In the genomic region with DNA sequence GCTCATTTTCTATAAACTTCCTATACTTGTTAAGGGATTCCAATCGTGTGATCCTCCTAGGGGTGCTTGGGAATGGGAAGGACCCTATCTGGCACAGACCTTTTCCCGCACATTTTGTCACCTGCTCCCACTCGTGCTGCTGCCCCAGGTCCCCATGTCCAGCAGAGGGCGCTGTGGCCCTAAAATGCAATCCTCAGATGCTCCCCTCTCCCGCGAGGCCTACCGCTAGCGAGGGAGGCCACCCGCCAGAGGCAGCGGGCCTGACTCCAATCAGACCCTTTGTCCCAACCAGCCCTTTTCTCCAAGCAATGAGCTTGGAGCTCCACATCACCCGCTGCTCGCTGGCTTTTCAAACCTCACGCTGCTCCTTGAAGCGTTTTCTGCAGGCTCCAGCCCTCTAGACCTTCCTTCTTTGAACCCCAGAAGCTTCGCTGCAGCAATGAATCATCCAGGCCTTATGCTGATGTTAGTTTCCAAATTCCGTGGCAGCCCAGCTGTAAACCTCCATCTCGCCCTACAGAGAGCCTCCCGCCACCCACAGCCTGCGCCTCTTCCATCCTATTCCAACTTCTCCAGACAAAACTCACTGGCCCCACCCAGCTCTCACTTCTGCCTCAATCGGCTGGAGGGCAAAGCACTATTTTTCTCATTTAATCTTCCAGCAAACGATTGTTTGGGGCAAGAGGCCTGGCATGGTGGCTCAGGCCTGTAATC, we compare ENCODE assay signal across 8 cellular contexts. TPM values are rescaled to one million over a fixed set of nuclear protein-coding genes. Genes with fewer than 3 reads are reported as not detected.
DNase-seq lines count a peak whose midpoint lies in the region; ATAC-seq and TF ChIP-seq lines count a peak whose summit lies in the region.

No MANE protein-coding gene starts in this region.

- DNase-seq in DMS153 treated with DMSO at 0.1 percent for 48 hours (lab: John Stamatoyannopoulos, UW; ENCODE audit: unreplicated experiment) (peak; percentile 69), KG1 (lab: John Stamatoyannopoulos, UW) (peak; percentile 70), OCI-LY7 (ENCODE audit: low spot score) (peak; percentile 90), activated T-cell treated with anti-CD3 and anti-CD28 coated beads for 24 hours (ENCODE audit: low read depth) (peak; percentile 76), erythroblast (lab: John Stamatoyannopoulos, UW) (peak; percentile 80 to 90), myocyte (ENCODE audit: low read depth) (peak; percentile 91)
- DNase-seq in stimulated activated CD8-positive, alpha-beta memory T cell treated with anti-CD3 and anti-CD28 coated beads, Interleukin-7, amount 100 ng/mL, for 1 hour (ENCODE audit: low read depth in 2 of 2): peak; percentile 63 to 76

- no peaks in the 10 kb centered on the region for H3K9me3 ChIP-seq in OCI-LY7 (ENCODE audit: low read length)

- H3K36me3 ChIP-seq in OCI-LY7 (ENCODE audit: insufficient read depth, low read length): no peaks in the 10 kb centered on the region

- H3K4me2 ChIP-seq in OCI-LY7 (ENCODE audit: low read length): no peak overlapping the region

- CTCF ChIA-PET in OCI-LY7 (lab: Charles Lee; ENCODE audit: unreplicated experiment): interaction anchor here (0.6 to 1.2 kb wide), 3 partner anchors 11 to 124 kb away, joined by 3 to 4 read pairs (median 3); no protein-coding TSS in a partner anchor

- H4K20me1 ChIP-seq in OCI-LY7 (ENCODE audit: insufficient read depth, low read length): no peaks in the 10 kb centered on the region

- ATAC-seq in GM18907 (IDR thresholded peaks at IDR 0.05; ENCODE audit: unreplicated experiment): no peak

- POLR2A ChIA-PET in OCI-LY7 (lab: Charles Lee): interaction anchor here (0.6 kb wide), 1 partner anchor 137 kb away, joined by 3 read pairs; no protein-coding TSS in a partner anchor

- no peak for TF ChIP-seq POLR2A in erythroblast (IDR thresholded peaks at IDR 0.05; ENCODE audit: low read length)

- no peak overlapping the region for H3K4me3 ChIP-seq in OCI-LY7 (ENCODE audit: low read depth, low read length, poor library complexity, severe bottlenecking)

- BruUV-seq in OCI-LY7 (replicated peaks; lab: Mats Ljungman, UMichigan): no TSS peak

- intact Hi-C loops in OCI-LY7 (cut with micrococcal nuclease; ENCODE audit: unreplicated experiment): loop anchor here (1.0 to 5.0 kb wide), 3 partner anchors 49 to 139 kb away; no protein-coding TSS in a partner anchor

- H2AFZ ChIP-seq in OCI-LY7 (ENCODE audit: low read length): peak overlapping the region; percentile 93; the same call in 1 of the 2 replicates

- no peak overlapping the region for H3K27ac ChIP-seq in OCI-LY7 (ENCODE audit: low read depth, low read length, poor library complexity, severe bottlenecking)

- peaks cover 14% of the 10 kb centered on the region for H3K4me1 ChIP-seq in OCI-LY7 (ENCODE audit: insufficient read depth, low read length, poor library complexity, severe bottlenecking)

- no peaks in the 10 kb centered on the region for H3K79me2 ChIP-seq in OCI-LY7 (ENCODE audit: insufficient read depth, low read depth, low read length)

- H3K9me2 ChIP-seq in OCI-LY7 (ENCODE audit: insufficient read depth, low read length): no peaks in the 10 kb centered on the region

- TF ChIP-seq CTCF in OCI-LY7 (conservative IDR thresholded peaks at IDR 0.05; ENCODE audit: low read length): peak; percentile 97

RNA-seq across cellular contexts. Expression of a gene that starts 23.6 kb away (rescaled TPM):
- total RNA-seq in OCI-LY7 (2014; rRNA removed; shearing (Covaris generic)): 3.7 and 4.4 TPM in 2 replicates
- 9.2 and 10.9 TPM in 2 replicates for total RNA-seq in OCI-LY7 (2022)
- total RNA-seq in myocyte: 15.5 and 18.5 TPM in 2 replicates
- polyA plus RNA-seq in myocyte (2012): 40.5 TPM

RNA-seq across cellular contexts. Expression of a gene that starts 30.5 kb away (rescaled TPM):
- total RNA-seq in OCI-LY7 (2014; rRNA removed; shearing (Covaris generic)): 24.5 and 24.7 TPM in 2 replicates
- total RNA-seq in OCI-LY7 (2022) (59.1 and 61.1 TPM in 2 replicates), myocyte (18.6 and 21.4 TPM in 2 replicates)
- 15.6 TPM for polyA plus RNA-seq in myocyte (2012)
